ENCODE assay signal across 11 cellular contexts in the genomic region with DNA sequence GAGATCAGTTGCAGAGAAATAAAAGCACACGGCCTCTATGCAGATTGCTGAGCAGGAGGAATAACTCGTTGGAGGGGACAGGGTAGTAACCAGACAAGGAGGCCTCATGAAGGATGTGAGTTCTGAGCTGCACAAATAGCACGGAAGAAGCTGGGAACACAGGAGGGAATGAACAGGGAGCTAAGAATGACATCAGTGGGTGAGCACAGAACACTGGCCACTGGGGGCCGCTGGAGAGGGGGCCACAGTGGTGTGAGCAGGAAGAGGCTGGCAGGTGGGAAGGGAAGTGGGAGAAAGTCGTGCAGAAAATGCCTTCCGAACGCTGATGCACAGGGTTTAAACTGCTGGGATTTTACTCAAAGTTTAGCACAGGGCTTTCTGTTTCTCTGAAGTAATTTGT.
DNase-seq lines count a peak whose midpoint lies in the region; ATAC-seq, FAIRE-seq and TF ChIP-seq lines count a peak whose summit lies in the region.
"Had no signal": no experiment of that assay in that cellular context is flagged by ENCODE, and none has a peak within 500 bp of the region (broad histone marks: within the 10 kb centered on the region; RNA-seq: fewer than 3 reads in every experiment).

No MANE protein-coding gene starts in this region.

- TF ChIP-seq CTCF in AG09309 (IDR thresholded peaks at IDR 0.05; ENCODE audit: control insufficient read depth, insufficient read depth, low read depth, low read length, missing control alignments) (peak; percentile 30), GM13977 (IDR thresholded peaks at IDR 0.05; ENCODE audit: extremely low read depth, insufficient read depth, missing control alignments) (peak; percentile 56), spleen (IDR thresholded peaks at IDR 0.05 in 8 of 11, conservative IDR thresholded peaks at IDR 0.05 in 3 of 11) (peak in 2 of 11 experiments; percentile 12 to 16)

- in situ Hi-C loops in GM13977 (cut with MboI; ENCODE audit: low pct_unique_long_range_greater_than_20kb, low sequenced_read_pairs, unreplicated experiment), result no loop called here

- no peak for DNase-seq in AG09309 (ENCODE audit: low read depth)
- DNase-seq in GM13977 (ENCODE audit: low spot score), result peak; percentile 34
- no peak for DNase-seq in right cardiac atrium
- DNase-seq in NCI-H446 treated with DMSO at 0.1 percent for 48 hours (lab: John Stamatoyannopoulos, UW), result no peak
- no peak for DNase-seq in spleen
- DNase-seq in CD4-positive, alpha-beta memory T cell, result no peak
- DNase-seq in GM12892 (ENCODE audit: insufficient read length), result no peak
- DNase-seq: body of pancreas, MG63 had no signal

- no peak overlapping the region for H3K4me3 ChIP-seq in AG09309 (ENCODE audit: control insufficient read depth, low read depth, low read length)
- no peak overlapping the region for H3K4me3 ChIP-seq in right cardiac atrium (ENCODE audit: low read length)
- H3K4me3 ChIP-seq in spleen, result no peak overlapping the region
- no peak overlapping the region for H3K4me3 ChIP-seq in CD4-positive, alpha-beta memory T cell (ENCODE audit: low read length in 2 of 2)
- H3K4me3 ChIP-seq: body of pancreas, lung, MG63 had no signal

- H3K9me3 Mint-ChIP-seq in CD4-positive, alpha-beta memory T cell, result peaks cover 0 to 1% (median 0%) of the 10 kb centered on the region in 8 donors

- H3K36me3 ChIP-seq in spleen, result peaks cover 0 to 100% (median 51%) of the 10 kb centered on the region in 6 donors
- peaks cover 4% of the 10 kb centered on the region for H3K36me3 ChIP-seq in CD4-positive, alpha-beta memory T cell (ENCODE audit: insufficient read depth, low read length)

- H3K4me1 ChIP-seq in right cardiac atrium (ENCODE audit: control insufficient read depth, insufficient read depth, low read length) (no peaks in the 10 kb centered on the region), spleen (no peaks in the 10 kb centered on the region)
- H3K4me1 ChIP-seq in CD4-positive, alpha-beta memory T cell (ENCODE audit: insufficient read depth, low read length), result no peaks in the 10 kb centered on the region
- H3K4me1 ChIP-seq: body of pancreas had no signal

- H3K36me3 Mint-ChIP-seq in CD4-positive, alpha-beta memory T cell, result peaks cover 32 to 54% of the 10 kb centered on the region in 2 donors

- CTCF ChIA-PET in CD4-positive, alpha-beta memory T cell (lab: Charles Lee; ENCODE audit: partially characterized antibody), result interaction anchor here (0.9 kb wide), 1 partner anchor 16 kb away, joined by 5 read pairs; no protein-coding TSS in a partner anchor

- peaks cover 0 to 3% (median 0%) of the 10 kb centered on the region in 4 donors for H3K4me1 Mint-ChIP-seq in CD4-positive, alpha-beta memory T cell

- H3K27me3 Mint-ChIP-seq in CD4-positive, alpha-beta memory T cell, result no peaks in the 10 kb centered on the region

- no peak for FAIRE-seq in GM12892 (lab: Jason Lieb, UNC)

- H3K27ac ChIP-seq in right cardiac atrium (ENCODE audit: low read length), result no peak overlapping the region
- H3K27ac ChIP-seq in spleen, result no peak overlapping the region
- H3K27ac ChIP-seq in CD4-positive, alpha-beta memory T cell (ENCODE audit: low read depth, low read length), result no peak overlapping the region
- H3K27ac ChIP-seq: body of pancreas had no signal

- no peak overlapping the region for H3K4me3 Mint-ChIP-seq in CD4-positive, alpha-beta memory T cell

- peak; percentile 82 for ATAC-seq in SK-N-SH treated with all-trans-retinoic acid at 6 μM for 48 hours
- peak; percentile 36 to 74 for ATAC-seq in right cardiac atrium
- ATAC-seq: body of pancreas had no signal

- 43% methylated on average over 7 of the region's 7 CpGs for WGBS in right cardiac atrium
- WGBS in spleen, 5 donors, result 39 to 46% (median 41%) methylated on average over 7 of the region's 7 CpGs

- intact Hi-C loops in right cardiac atrium (cut with DNase I), result no loop called here
- intact Hi-C loops in spleen (cut with DNase I; ENCODE audit: low total_unique reads), result no loop called here
- intact Hi-C loops in CD4-positive, alpha-beta memory T cell (cut with micrococcal nuclease), result no loop called here

- H3K27ac Mint-ChIP-seq in CD4-positive, alpha-beta memory T cell, result peak overlapping the region in 2 of 7 donors; percentile 57 to 91

- H3K27me3 ChIP-seq in right cardiac atrium (ENCODE audit: control insufficient read depth, insufficient read depth), result no peaks in the 10 kb centered on the region
- H3K27me3 ChIP-seq in spleen (replicated peaks in 1 of 7), result no peaks in the 10 kb centered on the region
- H3K27me3 ChIP-seq in CD4-positive, alpha-beta memory T cell (ENCODE audit: insufficient read depth, low read length), result no peaks in the 10 kb centered on the region
- H3K27me3 ChIP-seq: body of pancreas, MG63 had no signal

- H3K9me3 ChIP-seq in right cardiac atrium (ENCODE audit: control insufficient read depth, low read length) (no peaks in the 10 kb centered on the region), spleen (no peaks in the 10 kb centered on the region)
- no peaks in the 10 kb centered on the region for H3K9me3 ChIP-seq in CD4-positive, alpha-beta memory T cell (ENCODE audit: control insufficient read depth in 1 of 2, low read length in 2 of 2)
- H3K9me3 ChIP-seq: body of pancreas, MG63 had no signal

- TF ChIP-seq POLR2A in spleen (IDR thresholded peaks at IDR 0.05) (no peak), GM12892 (IDR thresholded peaks at IDR 0.05; ENCODE audit: low read depth, low read length) (no peak)

- POLR2A ChIA-PET in CD4-positive, alpha-beta memory T cell (lab: Charles Lee; ENCODE audit: partially characterized antibody), result no interaction called here

TF ChIP-seq in SK-N-SH treated with all-trans-retinoic acid at 6 μM for 48 hours, 23 proteins besides CTCF, POLR2A, EP300 and RAD21:
- TF ChIP-seq SNAI2 (CRISPR knock-in tag; IDR thresholded peaks at IDR 0.05), result no peak
- no peak for TF ChIP-seq GLIS3 (CRISPR knock-in tag; IDR thresholded peaks at IDR 0.05)
- no peak for TF ChIP-seq RARB (CRISPR knock-in tag; IDR thresholded peaks at IDR 0.05)
- no peak for TF ChIP-seq ZFP30 (CRISPR knock-in tag; IDR thresholded peaks at IDR 0.05)
- TF ChIP-seq, protein P1, sequence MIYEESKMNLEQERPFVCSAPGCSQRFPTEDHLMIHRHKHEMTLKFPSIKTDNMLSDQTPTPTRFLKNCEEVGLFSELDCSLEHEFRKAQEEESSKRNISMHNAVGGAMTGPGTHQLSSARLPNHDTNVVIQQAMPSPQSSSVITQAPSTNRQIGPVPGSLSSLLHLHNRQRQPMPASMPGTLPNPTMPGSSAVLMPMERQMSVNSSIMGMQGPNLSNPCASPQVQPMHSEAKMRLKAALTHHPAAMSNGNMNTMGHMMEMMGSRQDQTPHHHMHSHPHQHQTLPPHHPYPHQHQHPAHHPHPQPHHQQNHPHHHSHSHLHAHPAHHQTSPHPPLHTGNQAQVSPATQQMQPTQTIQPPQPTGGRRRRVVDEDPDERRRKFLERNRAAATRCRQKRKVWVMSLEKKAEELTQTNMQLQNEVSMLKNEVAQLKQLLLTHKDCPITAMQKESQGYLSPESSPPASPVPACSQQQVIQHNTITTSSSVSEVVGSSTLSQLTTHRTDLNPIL (CRISPR knock-in tag; IDR thresholded peaks at IDR 0.05; ENCODE audit: low read depth), result no peak
- no peak for TF ChIP-seq ZFP3 (CRISPR knock-in tag; IDR thresholded peaks at IDR 0.05)
